ENCODE assay signal across 18 cellular contexts in the genomic region with DNA sequence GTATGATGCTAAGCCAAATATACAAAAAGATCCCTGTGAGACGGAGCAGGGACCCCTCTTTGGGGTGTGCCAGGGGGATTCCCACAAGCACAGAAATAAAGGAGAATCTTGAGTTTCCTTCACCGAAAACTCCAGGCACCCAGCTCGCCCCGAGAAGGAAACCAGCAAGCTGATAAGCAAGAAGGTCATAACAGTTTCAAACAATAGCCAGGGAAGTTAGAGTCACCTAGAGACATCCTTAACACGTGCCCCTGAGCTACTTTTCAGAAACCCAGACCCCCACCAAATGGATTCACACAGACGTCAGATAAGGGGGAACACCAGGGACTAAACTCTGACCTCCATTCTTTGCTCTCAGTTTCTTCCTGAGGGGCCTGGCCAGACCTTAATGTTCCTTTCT.
"Had no signal": no experiment of that assay in that cellular context is flagged by ENCODE, and none has a peak within 500 bp of the region (broad histone marks: within the 10 kb centered on the region; RNA-seq: fewer than 3 reads in every experiment).

No MANE protein-coding gene starts in this region.

- H3K27ac ChIP-seq: dorsolateral prefrontal cortex, SK-N-MC, thyroid gland had no signal

- H3K27me3 ChIP-seq: body of pancreas, dorsolateral prefrontal cortex, esophagus squamous epithelium, stomach, thyroid gland had no signal

- H3K9me3 ChIP-seq: body of pancreas, esophagus squamous epithelium, stomach, thyroid gland had no signal

- H3K4me3 Mint-ChIP-seq: activated T-cell treated with anti-CD3 and anti-CD28 coated beads, Interleukin-2, amount 50 U/mL, for 72 hours; natural killer cell treated with Interleukin-12 subunit alpha and Interleukin-12 subunit beta and Interleukin-15 and Interleukin-18, amount 100 ng/mL, for 72 hours had no signal

- H3K4me3 ChIP-seq: body of pancreas, dorsolateral prefrontal cortex, esophagus squamous epithelium, SK-N-MC, thyroid gland had no signal

- H3K27me3 Mint-ChIP-seq: natural killer cell treated with Interleukin-12 subunit alpha and Interleukin-12 subunit beta and Interleukin-15 and Interleukin-18, amount 100 ng/mL, for 72 hours had no signal

- H3K4me1 ChIP-seq: thyroid gland had no signal

- DNase-seq: activated CD4-positive, alpha-beta T cell treated with anti-CD3 and anti-CD28 coated beads, Interleukin-2, amount 50 U/mL, for 1 hour; activated CD4-positive, CD25-positive, alpha-beta regulatory T cell; activated T-cell treated with anti-CD3 and anti-CD28 coated beads, Interleukin-2, amount 50 U/mL, for 72 hours; amniotic stem cell; body of pancreas; cerebellar nuclear complex; dorsolateral prefrontal cortex; esophagus squamous epithelium; foreskin fibroblast; left colon; mammary epithelial cell; stimulated activated CD4-positive, alpha-beta T cell treated with anti-CD3 and anti-CD28 coated beads, Interleukin-4, amount 100 ng/mL, for 1 hour; stimulated activated CD8-positive, alpha-beta memory T cell treated with anti-CD3 and anti-CD28 coated beads, Interleukin-4, amount 100 ng/mL, for 48 hours; stomach; T-helper 1 cell; thyroid gland had no signal

- ATAC-seq: activated T-cell treated with anti-CD3 and anti-CD28 coated beads, Interleukin-2, amount 50 U/mL, for 72 hours; body of pancreas; left colon; natural killer cell treated with Interleukin-12 subunit alpha and Interleukin-12 subunit beta and Interleukin-15 and Interleukin-18, amount 100 ng/mL, for 72 hours had no signal

- H3K9me3 Mint-ChIP-seq: activated T-cell treated with anti-CD3 and anti-CD28 coated beads, Interleukin-2, amount 50 U/mL, for 72 hours; natural killer cell treated with Interleukin-12 subunit alpha and Interleukin-12 subunit beta and Interleukin-15 and Interleukin-18, amount 100 ng/mL, for 72 hours had no signal
